In genomic region chr2:129877289-129877741, GRCh38 we compare ENCODE assay signal across 8 cellular contexts.
A peak's percentile ranks its signal among the peaks of the same experiment; 100 is the strongest.
DNase-seq lines count a peak whose midpoint lies in the region; ATAC-seq, FAIRE-seq and TF ChIP-seq lines count a peak whose summit lies in the region.

No MANE protein-coding gene starts in this region.

- H3K4me3 Mint-ChIP-seq in T-helper 17 cell: peak overlapping the region; percentile 95

- H3K4me3 ChIP-seq in psoas muscle: peak overlapping the region; percentile 78

- no peaks in the 10 kb centered on the region for H3K36me3 ChIP-seq in psoas muscle (ENCODE audit: insufficient read depth in 1 of 2, low read depth in 1 of 2)

- ATAC-seq in T-helper 17 cell (peak; percentile 92), psoas muscle (peak; percentile 91 to 95 (median 95))

- no peak for FAIRE-seq in H54 (lab: Jason Lieb, UNC)

- peak; percentile 82 for DNase-seq in EH (ENCODE audit: low read depth)
- DNase-seq in H54 (ENCODE audit: insufficient read length, low spot score): peak; percentile 80
- peak; percentile 31 for DNase-seq in NCI-H1048 (lab: John Stamatoyannopoulos, UW)
- DNase-seq in T-helper 17 cell: peak; percentile 61 to 75 (median 73)
- DNase-seq in hepatic stellate cell (ENCODE audit: low spot score): peak; percentile 76
- peak; percentile 94 to 96 for DNase-seq in psoas muscle
- peak; percentile 95 for DNase-seq in ureter (ENCODE audit: low spot score)

- H3K27ac Mint-ChIP-seq in T-helper 17 cell: peak overlapping the region; percentile 67

- H3K9me3 ChIP-seq in T-helper 17 cell (ENCODE audit: control insufficient read depth, low read length, poor library complexity, severe bottlenecking) (no peaks in the 10 kb centered on the region), psoas muscle (no peaks in the 10 kb centered on the region)

- 1% methylated on average over 9 to 18 of the region's 20 CpGs for WGBS in psoas muscle, 3 donors

- peaks cover 9% of the 10 kb centered on the region for H3K27me3 Mint-ChIP-seq in T-helper 17 cell

- peak overlapping the region; percentile 75 for H3K27ac ChIP-seq in angular gyrus (ENCODE audit: low read depth, low read length)
- H3K27ac ChIP-seq in psoas muscle: peak overlapping the region; percentile 88

- intact Hi-C loops in psoas muscle (cut with DNase I): no loop called here

- TF ChIP-seq CTCF in psoas muscle (IDR thresholded peaks at IDR 0.05): no peak

- H3K36me3 Mint-ChIP-seq in T-helper 17 cell (ENCODE audit: low read depth): no peaks in the 10 kb centered on the region

- H3K4me1 ChIP-seq in psoas muscle: peaks cover 3% of the 10 kb centered on the region

- no peaks in the 10 kb centered on the region for H3K27me3 ChIP-seq in psoas muscle (ENCODE audit: insufficient read depth in 3 of 3, low read length in 2 of 3)

- no peak for TF ChIP-seq POLR2A in H54 (IDR thresholded peaks at IDR 0.05; ENCODE audit: low read depth, low read length)

- H3K4me1 Mint-ChIP-seq in T-helper 17 cell: peaks cover 4% of the 10 kb centered on the region

Comparison
In these comparisons a context has a peak if more than half of its experiments do, and no peak if none do; other contexts are left out.
1. Peak in every context shown above with its lines: DNase-seq, ATAC-seq, H3K4me3 ChIP-seq and H3K27ac ChIP-seq.
2. DNase-seq: peak in every context shown above with its lines; median percentile 95 in psoas muscle; 95 in ureter; 82 in EH; 80 in H54; 76 in hepatic stellate cell; 73 in T-helper 17 cell; 31 in NCI-H1048.